9 cellular contexts compared by ENCODE assay signal in genomic region chr18:5542393-5543035, GRCh38. TPM values are rescaled to one million over a fixed set of nuclear protein-coding genes. Genes with fewer than 3 reads are reported as not detected.
DNase-seq lines count a peak whose midpoint lies in the region; ATAC-seq and TF ChIP-seq lines count a peak whose summit lies in the region.
"Had no signal": no experiment of that assay in that cellular context is flagged by ENCODE, and none has a peak within 500 bp of the region (broad histone marks: within the 10 kb centered on the region; RNA-seq: fewer than 3 reads in every experiment).

No MANE protein-coding gene starts in this region.

- H3K27ac ChIP-seq in HUES48 (ENCODE audit: low read depth, low read length) = peak overlapping the region; percentile 28
- no peak overlapping the region for H3K27ac ChIP-seq in iPS DF 6.9 (ENCODE audit: low read length)
- H3K27ac ChIP-seq: KMS-11 had no signal

- no TSS peak for BruUV-seq in Calu3 (replicated peaks; lab: Mats Ljungman, UMichigan)

- H3K4me1 ChIP-seq in HUES48 (ENCODE audit: control insufficient read depth, insufficient read depth, low read length) = peaks cover 27% of the 10 kb centered on the region
- H3K4me1 ChIP-seq in iPS DF 6.9 (ENCODE audit: control insufficient read depth, insufficient read depth, low read length) = no peaks in the 10 kb centered on the region

- no peaks in the 10 kb centered on the region for H3K9me3 Mint-ChIP-seq in activated T-helper 17 cell treated with anti-CD3 and anti-CD28 coated beads, Interleukin-2, amount 50 U/mL, for 72 hours
- peaks cover 0 to under 1% of the 10 kb centered on the region in 2 donors for H3K9me3 Mint-ChIP-seq in stimulated activated naive B cell treated with anti-CD40 and anti-IgM and Interleukin-4, amounts not matched to agents 10 μg/mL and 1 μg/mL and 100 μg/mL, for 72 hours
- peaks cover under 1% of the 10 kb centered on the region for H3K9me3 Mint-ChIP-seq in Calu3 (ENCODE audit: low read depth, unreplicated experiment)

- peaks cover 35% of the 10 kb centered on the region for H3K27me3 Mint-ChIP-seq in activated T-helper 17 cell treated with anti-CD3 and anti-CD28 coated beads, Interleukin-2, amount 50 U/mL, for 72 hours
- peaks cover 32 to 64% of the 10 kb centered on the region in 2 donors for H3K27me3 Mint-ChIP-seq in stimulated activated naive B cell treated with anti-CD40 and anti-IgM and Interleukin-4, amounts not matched to agents 10 μg/mL and 1 μg/mL and 100 μg/mL, for 72 hours
- H3K27me3 Mint-ChIP-seq in Calu3 (ENCODE audit: unreplicated experiment) = peaks cover 8% of the 10 kb centered on the region

- no peaks in the 10 kb centered on the region for H3K36me3 ChIP-seq in HUES48 (ENCODE audit: control insufficient read depth, insufficient read depth, low read length)
- H3K36me3 ChIP-seq in iPS DF 6.9 (ENCODE audit: control insufficient read depth, insufficient read depth, low read length) = no peaks in the 10 kb centered on the region

- H3K4me3 ChIP-seq in HUES48 (ENCODE audit: low read depth, low read length) = peak overlapping the region; percentile 90
- peak overlapping the region; percentile 83; the same call in 1 of the 2 replicates for H3K4me3 ChIP-seq in iPS DF 6.9 (ENCODE audit: low read length)

- CTCF ChIA-PET in Calu3 (lab: Charles Lee) = no interaction called here

- intact Hi-C loops in Calu3 (cut with micrococcal nuclease; ENCODE audit: unreplicated experiment) = no loop called here

- no peaks in the 10 kb centered on the region for H3K9me3 ChIP-seq in HUES48 (ENCODE audit: control insufficient read depth, insufficient read depth, low read length)
- H3K9me3 ChIP-seq in iPS DF 6.9 (ENCODE audit: control insufficient read depth, insufficient read depth, low read length) = no peaks in the 10 kb centered on the region

- H3K27me3 ChIP-seq in HUES48 (ENCODE audit: control insufficient read depth, insufficient read depth, low read length) = peaks cover 11% of the 10 kb centered on the region
- H3K27me3 ChIP-seq in iPS DF 6.9 (ENCODE audit: control insufficient read depth, insufficient read depth, low read length) = no peaks in the 10 kb centered on the region

- no CpG with 5 or more reads among the region's 23 CpGs for WGBS in iPS DF 6.9 (ENCODE audit: insufficient coverage, insufficient read length)

- no peak for ATAC-seq in activated T-helper 17 cell treated with anti-CD3 and anti-CD28 coated beads, Interleukin-2, amount 50 U/mL, for 72 hours (replicated peaks)
- no peak for ATAC-seq in stimulated activated naive B cell treated with anti-CD40 and anti-IgM and Interleukin-4, amounts not matched to agents 10 μg/mL and 1 μg/mL and 100 μg/mL, for 72 hours (replicated peaks)

- TF ChIP-seq CTCF in Calu3 (IDR thresholded peaks at IDR 0.05; ENCODE audit: unreplicated experiment) = no peak

- peak overlapping the region; percentile 16 for H3K4me3 Mint-ChIP-seq in activated T-helper 17 cell treated with anti-CD3 and anti-CD28 coated beads, Interleukin-2, amount 50 U/mL, for 72 hours
- peak overlapping the region; percentile 29 to 36 for H3K4me3 Mint-ChIP-seq in stimulated activated naive B cell treated with anti-CD40 and anti-IgM and Interleukin-4, amounts not matched to agents 10 μg/mL and 1 μg/mL and 100 μg/mL, for 72 hours
- H3K4me3 Mint-ChIP-seq in Calu3 (ENCODE audit: low read depth, unreplicated experiment) = no peak overlapping the region

- no peak overlapping the region for H3K27ac Mint-ChIP-seq in activated T-helper 17 cell treated with anti-CD3 and anti-CD28 coated beads, Interleukin-2, amount 50 U/mL, for 72 hours
- no peak overlapping the region for H3K27ac Mint-ChIP-seq in stimulated activated naive B cell treated with anti-CD40 and anti-IgM and Interleukin-4, amounts not matched to agents 10 μg/mL and 1 μg/mL and 100 μg/mL, for 72 hours
- H3K27ac Mint-ChIP-seq in Calu3 (ENCODE audit: unreplicated experiment) = no peak overlapping the region

- no peaks in the 10 kb centered on the region for H3K36me3 Mint-ChIP-seq in activated T-helper 17 cell treated with anti-CD3 and anti-CD28 coated beads, Interleukin-2, amount 50 U/mL, for 72 hours (ENCODE audit: low read depth)
- no peaks in the 10 kb centered on the region for H3K36me3 Mint-ChIP-seq in stimulated activated naive B cell treated with anti-CD40 and anti-IgM and Interleukin-4, amounts not matched to agents 10 μg/mL and 1 μg/mL and 100 μg/mL, for 72 hours
- no peaks in the 10 kb centered on the region for H3K36me3 Mint-ChIP-seq in Calu3 (ENCODE audit: insufficient read depth, unreplicated experiment)

- DNase-seq in iPS DF 6.9 (ENCODE audit: low read depth, low spot score) (no peak), Calu3 (no peak), GF-D8 (lab: John Stamatoyannopoulos, UW) (no peak)
- no peak for DNase-seq in stimulated activated naive B cell treated with anti-CD40 and anti-IgM and Interleukin-4, amounts not matched to agents 10 μg/mL and 1 μg/mL and 100 μg/mL, for 72 hours
- DNase-seq in activated CD8-positive, alpha-beta memory T cell treated with anti-CD3 and anti-CD28 coated beads for 24 hours = no peak
- DNase-seq: effector CD4-positive, alpha-beta T cell had no signal

- H3K4me1 Mint-ChIP-seq in activated T-helper 17 cell treated with anti-CD3 and anti-CD28 coated beads, Interleukin-2, amount 50 U/mL, for 72 hours = no peaks in the 10 kb centered on the region
- H3K4me1 Mint-ChIP-seq in stimulated activated naive B cell treated with anti-CD40 and anti-IgM and Interleukin-4, amounts not matched to agents 10 μg/mL and 1 μg/mL and 100 μg/mL, for 72 hours = no peaks in the 10 kb centered on the region
- H3K4me1 Mint-ChIP-seq in Calu3 (ENCODE audit: low read depth, unreplicated experiment) = no peaks in the 10 kb centered on the region

- H3K9ac ChIP-seq in HUES48 (ENCODE audit: low read depth, low read length) = 0 out of 2 replicates have a peak overlapping the region, but pooled peaks have one; percentile 35
- H3K9ac ChIP-seq: KMS-11 had no signal

RNA-seq across cellular contexts. Expression of gene EPB41L3, which starts 1.3 kb away (rescaled TPM):
- total RNA-seq in activated T-helper 17 cell treated with anti-CD3 and anti-CD28 coated beads, Interleukin-2, amount 50 U/mL, for 72 hours = under 1 TPM; 0.09 to 0.13 TPM
- not detected in 2 replicates for total RNA-seq in Calu3 (2022)
